In the genomic region with DNA sequence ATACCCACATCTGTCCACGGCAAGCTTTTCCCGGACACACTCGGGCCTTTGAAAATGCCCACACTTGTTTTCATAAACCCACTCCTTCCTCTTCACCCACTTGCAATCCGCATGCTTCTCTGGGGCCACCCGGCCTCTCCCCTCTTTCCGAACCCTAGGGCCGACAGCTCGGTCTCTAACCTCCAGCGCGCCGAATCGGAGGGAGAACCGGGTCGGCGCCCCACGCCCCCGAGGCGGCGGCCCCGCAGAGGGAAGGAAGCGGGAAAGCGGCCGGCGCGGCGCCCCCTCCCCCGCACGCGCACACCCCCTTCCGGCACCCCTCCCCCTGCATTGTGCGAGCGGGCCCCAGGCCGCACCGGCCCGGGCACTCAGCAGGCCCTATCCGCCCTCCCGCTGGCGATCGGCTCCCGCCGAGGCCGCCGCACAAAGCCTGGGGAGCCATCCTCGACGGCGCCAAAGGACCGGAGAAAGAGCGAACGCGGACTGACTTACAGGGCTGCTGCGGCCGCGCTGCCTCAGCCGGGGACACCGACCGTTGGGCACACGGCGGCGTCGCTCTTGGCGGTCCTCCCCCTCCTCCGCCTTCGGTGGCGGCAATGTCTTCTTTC, we compare ENCODE assay signal across 8 cellular contexts. TPM values are rescaled to one million over a fixed set of nuclear protein-coding genes. Genes with fewer than 3 reads are reported as not detected.
DNase-seq lines count a peak whose midpoint lies in the region; ATAC-seq lines count a peak whose summit lies in the region.

No MANE protein-coding gene starts in this region.

- DNase-seq in NCI-H2196 (lab: John Stamatoyannopoulos, UW; ENCODE audit: unreplicated experiment): peak; percentile 46
- DNase-seq in NCI-H2196 treated with DMSO at 0.1 percent for 48 hours (lab: John Stamatoyannopoulos, UW; ENCODE audit: unreplicated experiment): no peak
- DNase-seq in NCI-H1694 (lab: John Stamatoyannopoulos, UW): peak; percentile 35
- DNase-seq in activated CD4-positive, alpha-beta T cell treated with anti-CD3 and anti-CD28 coated beads, Interleukin-2, amount 50 U/mL, for 24 hours (ENCODE audit: low read depth in 1 of 2, low spot score in 1 of 2): peak; percentile 32 to 49
- peak; percentile 42 for DNase-seq in effector CD4-positive, alpha-beta T cell
- peak; percentile 90 for DNase-seq in mesenteric fat pad (ENCODE audit: low spot score)
- peak; percentile 49 to 56 for DNase-seq in stimulated activated CD8-positive, alpha-beta memory T cell treated with anti-CD3 and anti-CD28 coated beads, Interleukin-15, amount 100 ng/mL, for 48 hours (ENCODE audit: low read depth in 2 of 2)

- peak; percentile 24 for ATAC-seq in HG02678 (IDR thresholded peaks at IDR 0.05; ENCODE audit: unreplicated experiment)

RNA-seq across cellular contexts. Expression of gene PUM2, which starts 0.4 kb away (rescaled TPM):
- total RNA-seq in mesenteric fat pad: 74.2 TPM
